ENCODE assay signal across 22 cellular contexts in the genomic region with DNA sequence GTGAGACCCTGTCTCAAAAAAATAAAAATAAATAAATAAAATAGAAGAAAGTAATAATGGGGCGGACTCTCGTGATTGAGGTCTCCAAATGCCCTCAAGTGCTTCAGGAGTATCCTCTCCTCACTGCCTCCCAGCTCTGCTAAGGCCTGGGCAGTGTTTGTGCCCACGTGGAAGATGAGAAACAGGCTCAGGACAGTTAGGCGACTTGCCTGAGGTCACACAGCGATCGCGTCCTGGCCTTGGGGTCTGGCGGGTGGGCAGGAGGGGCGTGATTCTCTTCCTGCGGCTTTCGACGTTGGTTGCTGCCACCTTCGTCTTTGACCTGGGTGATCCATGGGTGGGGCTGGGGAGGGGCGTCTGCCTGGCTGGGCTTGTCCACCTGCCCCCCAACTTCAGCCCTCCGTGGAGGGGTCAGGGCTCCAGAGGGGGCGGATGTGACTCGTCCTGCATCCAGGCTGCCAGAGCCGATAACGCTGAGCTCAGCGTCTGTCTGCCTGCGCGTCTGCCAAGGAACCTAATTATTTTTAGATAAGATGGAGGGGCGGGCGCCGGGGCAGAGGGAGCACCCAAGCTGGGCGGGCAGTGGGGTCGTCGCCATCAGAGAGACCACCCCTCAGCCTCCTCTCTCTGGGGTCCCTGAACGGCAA. TPM values are rescaled to one million over a fixed set of nuclear protein-coding genes. Genes with fewer than 3 reads are reported as not detected.
A peak's percentile ranks its signal among the peaks of the same experiment; 100 is the strongest.
DNase-seq lines count a peak whose midpoint lies in the region; ATAC-seq and TF ChIP-seq lines count a peak whose summit lies in the region.
"Had no signal": no experiment of that assay in that cellular context is flagged by ENCODE, and none has a peak within 500 bp of the region (broad histone marks: within the 10 kb centered on the region; RNA-seq: fewer than 3 reads in every experiment).

No MANE protein-coding gene starts in this region.

- no peaks in the 10 kb centered on the region for H3K27me3 ChIP-seq in uterus
- H3K27me3 ChIP-seq: Peyer's patch had no signal

- H3K36me3 Mint-ChIP-seq in nephron progenitor cell (ENCODE audit: low read depth), result no peaks in the 10 kb centered on the region
- H3K36me3 Mint-ChIP-seq: neural progenitor cell had no signal

- no peak for ATAC-seq in HG03520 (IDR thresholded peaks at IDR 0.05; ENCODE audit: unreplicated experiment)
- ATAC-seq in HG03469 (IDR thresholded peaks at IDR 0.05; ENCODE audit: unreplicated experiment), result no peak

- H3K4me1 ChIP-seq in uterus, result peaks cover 0 to 11% of the 10 kb centered on the region in 2 donors
- H3K4me1 ChIP-seq: neural progenitor cell had no signal

- peak overlapping the region; percentile 84 for H3K27ac ChIP-seq in angular gyrus (ENCODE audit: low read depth, low read length)
- peak overlapping the region; percentile 54 to 68 for H3K27ac ChIP-seq in uterus
- H3K27ac ChIP-seq: C4-2B, epithelial cell of prostate, neural progenitor cell had no signal

- DNase-seq in fibroblast of mammary gland (ENCODE audit: low read depth), result peak; percentile 41
- peak; percentile 31 to 49 for DNase-seq in lung microvascular endothelial cell (ENCODE audit: low read depth in 2 of 2)
- no peak for DNase-seq in uterus
- DNase-seq in nephron progenitor cell, result no peak
- DNase-seq: activated CD4-positive, alpha-beta T cell treated with anti-CD3 and anti-CD28 coated beads for 1 hour; activated CD8-positive, alpha-beta memory T cell treated with anti-CD3 and anti-CD28 coated beads, Interleukin-2, amount 50 U/mL, for 48 hours; cerebellar nuclear complex; DMS79; GOT3; MV-4-11; NCI-H2081 treated with DMSO at 0.1 percent for 48 hours; NCI-H82; Peyer's patch had no signal

- H3K9me3 Mint-ChIP-seq in nephron progenitor cell, result peaks cover 5% of the 10 kb centered on the region
- H3K9me3 Mint-ChIP-seq: memory B cell had no signal

- H3K4me1 Mint-ChIP-seq in nephron progenitor cell, result peaks cover 13% of the 10 kb centered on the region

- no peak overlapping the region for H3K4me3 Mint-ChIP-seq in nephron progenitor cell
- H3K4me3 Mint-ChIP-seq: activated naive CD8-positive, alpha-beta T cell; memory B cell; neural progenitor cell had no signal

- H3K36me3 ChIP-seq in uterus, result no peaks in the 10 kb centered on the region
- H3K36me3 ChIP-seq: neural progenitor cell had no signal

- no peak for TF ChIP-seq POLR2A in uterus (IDR thresholded peaks at IDR 0.05)

- no peaks in the 10 kb centered on the region for H3K9me3 ChIP-seq in uterus
- H3K9me3 ChIP-seq: Peyer's patch had no signal

- H3K4me3 ChIP-seq in fibroblast of mammary gland (ENCODE audit: control insufficient read depth, low read depth, low read length) (no peak overlapping the region), uterus (no peak overlapping the region)
- H3K4me3 ChIP-seq: neural progenitor cell, Peyer's patch had no signal

- TF ChIP-seq CTCF in fibroblast of mammary gland (conservative IDR thresholded peaks at IDR 0.05; ENCODE audit: control insufficient read depth, insufficient read depth, low read depth, low read length), result no peak
- no peak for TF ChIP-seq CTCF in uterus (IDR thresholded peaks at IDR 0.05)
- TF ChIP-seq CTCF in nephron progenitor cell (IDR thresholded peaks at IDR 0.05), result no peak

- no peak overlapping the region for H3K27ac Mint-ChIP-seq in nephron progenitor cell
- H3K27ac Mint-ChIP-seq: activated naive CD8-positive, alpha-beta T cell; memory B cell; neural progenitor cell had no signal

- H3K27me3 Mint-ChIP-seq in nephron progenitor cell (ENCODE audit: low read depth, poor library complexity), result peaks cover 5% of the 10 kb centered on the region
- H3K27me3 Mint-ChIP-seq: activated naive CD8-positive, alpha-beta T cell; memory B cell had no signal

- intact Hi-C loops in uterus (cut with DNase I; ENCODE audit: low total_unique reads), result no loop called here

RNA-seq across cellular contexts. Expression of a gene that starts 56.9 kb away (rescaled TPM):
- total RNA-seq in lung microvascular endothelial cell (9.4 and 11.7 TPM in 2 replicates), uterus (100 to 1,000 TPM in 2 of 4 donors, 10 to 100 TPM in 2; 18.5 to 361 (median 82.9) TPM)

RNA-seq across cellular contexts. Expression of a gene that starts 57.0 kb away (rescaled TPM):
- total RNA-seq in lung microvascular endothelial cell (not detected in 2 replicates), uterus (under 1 TPM in 1 of 4 donors, not detected in 3; 0.97 TPM)
- total RNA-seq: T-helper 1 cell treated with Interleukin-12 subunit alpha and Interleukin-12 subunit beta and Interleukin-4 antibody, amounts not matched to agents 30 ng/mL and 1 ng/mL, for 36 hours had no signal

RNA-seq across cellular contexts. Expression of a gene that starts 59.9 kb away (rescaled TPM):
- not detected in 2 replicates for total RNA-seq in lung microvascular endothelial cell
- total RNA-seq in uterus, result not detected
- total RNA-seq: T-helper 1 cell treated with Interleukin-12 subunit alpha and Interleukin-12 subunit beta and Interleukin-4 antibody, amounts not matched to agents 30 ng/mL and 1 ng/mL, for 36 hours had no signal

Comparison
In these comparisons a context has a peak if more than half of its experiments do, and no peak if none do; other contexts are left out.
1. DNase-seq: peak in fibroblast of mammary gland (single experiment) and lung microvascular endothelial cell (2 of 2); none in uterus (0 of 2) and nephron progenitor cell (single experiment).